Comparison of ENCODE assay signal across 18 cellular contexts in the genomic region with DNA sequence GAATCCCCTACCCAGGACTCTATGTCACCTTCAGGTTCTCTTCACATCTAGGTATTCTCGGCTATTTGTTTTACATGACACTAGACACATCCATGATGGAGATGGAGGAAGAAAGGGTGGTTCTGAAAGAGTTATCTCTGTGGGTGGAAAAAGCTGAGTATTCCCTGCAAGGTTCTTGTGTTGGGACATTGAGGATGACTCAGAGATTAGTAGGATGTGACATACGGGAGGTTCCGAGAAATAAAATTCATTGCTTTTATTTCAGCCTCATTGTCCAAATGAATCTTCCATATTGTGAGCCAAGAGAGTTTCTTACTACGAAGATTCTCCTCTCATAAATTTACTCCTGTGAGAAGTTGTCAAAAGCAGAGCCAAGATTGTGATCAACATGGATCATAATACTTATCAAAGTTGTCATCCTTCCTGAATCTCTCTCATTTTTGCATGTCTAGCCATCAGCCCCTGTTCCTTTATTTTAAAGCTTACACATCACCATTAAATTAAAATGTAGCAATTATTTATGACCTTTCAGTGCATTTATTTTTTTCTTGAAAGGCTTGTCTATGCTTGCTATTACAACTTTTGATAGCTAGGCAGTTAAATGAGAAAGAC.
A peak's percentile ranks its signal among the peaks of the same experiment; 100 is the strongest.
DNase-seq lines count a peak whose midpoint lies in the region; ATAC-seq, FAIRE-seq and TF ChIP-seq lines count a peak whose summit lies in the region.
"Had no signal": no experiment of that assay in that cellular context is flagged by ENCODE, and none has a peak within 500 bp of the region (broad histone marks: within the 10 kb centered on the region; RNA-seq: fewer than 3 reads in every experiment).

No MANE protein-coding gene starts in this region.

- DNase-seq in A549 (ENCODE audit: low read depth in 1 of 2, low spot score in 1 of 2) (no peak), GM23338 (ENCODE audit: low spot score) (no peak), RWPE2 (ENCODE audit: low spot score) (no peak), foreskin keratinocyte (peak; percentile 46 to 64), GM13976 (ENCODE audit: low spot score) (no peak)
- DNase-seq: 8988T, AML-193, Caco-2, GDM1, H9, NCI-H1092, NCI-H1694 treated with DMSO at 0.1 percent for 48 hours, PC-9 had no signal

- peak; percentile 13 for FAIRE-seq in A549 (lab: Jason Lieb, UNC)
- FAIRE-seq: HTR-8/SVneo, K562 had no signal

- CTCF ChIA-PET in A549 (lab: Yijun Ruan, JAX) = no interaction called here

- H3K27ac ChIP-seq in A549 (no peak overlapping the region), GM23338 (ENCODE audit: low read depth) (no peak overlapping the region), RWPE2 (ENCODE audit: poor library complexity, severe bottlenecking) (peak overlapping the region; percentile 55), foreskin keratinocyte (peak overlapping the region; percentile 76)
- H3K27ac ChIP-seq: PC-9 had no signal

- H4K20me1 ChIP-seq in GM23338 (replicated peaks; ENCODE audit: insufficient read depth) = no peaks in the 10 kb centered on the region

- WGBS in A549 (ENCODE audit: missing lambda C conversion rate) = 78% methylated on average over 4 of the region's 4 CpGs

- H3K27ac Mint-ChIP-seq in GM23338 = peak overlapping the region; percentile 14; the same call in 1 of the 2 replicates

- TF ChIP-seq RAD21 in A549 (conservative IDR thresholded peaks at IDR 0.05 in 1 of 2, IDR thresholded peaks at IDR 0.05 in 1 of 2) = no peak

- no peaks in the 10 kb centered on the region for H3K27me3 Mint-ChIP-seq in GM23338 (ENCODE audit: insufficient read depth, low read depth, poor library complexity)

- H3K79me2 ChIP-seq in GM23338 (replicated peaks; ENCODE audit: insufficient read depth) = no peaks in the 10 kb centered on the region

- no peaks in the 10 kb centered on the region for H3K27me3 ChIP-seq in GM23338 (ENCODE audit: insufficient read depth)
- no peaks in the 10 kb centered on the region for H3K27me3 ChIP-seq in RWPE2 (ENCODE audit: insufficient read depth, poor library complexity, severe bottlenecking)
- no peaks in the 10 kb centered on the region for H3K27me3 ChIP-seq in foreskin keratinocyte

- H3F3A ChIP-seq in GM23338 (replicated peaks; ENCODE audit: low read depth) = no peaks in the 10 kb centered on the region

- H3K4me2 ChIP-seq in A549 (no peak overlapping the region), GM23338 (no peak overlapping the region)
- H3K4me2 ChIP-seq: PC-9 had no signal

- ATAC-seq in A549 (no peak), GM23338 (no peak), RWPE2 (ENCODE audit: low read depth) (no peak), foreskin keratinocyte (peak; percentile 32), GM18519 (IDR thresholded peaks at IDR 0.05; ENCODE audit: low FRiP score, unreplicated experiment) (no peak), HG03460 (IDR thresholded peaks at IDR 0.05; ENCODE audit: unreplicated experiment) (no peak), HG03442 (IDR thresholded peaks at IDR 0.05; ENCODE audit: unreplicated experiment) (no peak)
- ATAC-seq: K562 had no signal

- peaks cover 10% of the 10 kb centered on the region; the same call in 2 of the 3 replicates for H3K4me1 Mint-ChIP-seq in GM23338

- in situ Hi-C loops in GM13976 (cut with MboI; ENCODE audit: low sequenced_read_pairs, unreplicated experiment) = no loop called here

- TF ChIP-seq POLR2A in A549 (IDR thresholded peaks at IDR 0.05; ENCODE audit: low read length) = no peak

- H3K36me3 ChIP-seq in GM23338 (ENCODE audit: insufficient read depth) = no peaks in the 10 kb centered on the region
- H3K36me3 ChIP-seq in RWPE2 (ENCODE audit: low read depth) = no peaks in the 10 kb centered on the region

- H3K9me2 ChIP-seq in GM23338 (ENCODE audit: insufficient read depth) = no peaks in the 10 kb centered on the region

- no peak overlapping the region for H3K4me3 ChIP-seq in A549
- no peak overlapping the region for H3K4me3 ChIP-seq in GM23338
- H3K4me3 ChIP-seq in RWPE2 (ENCODE audit: severe bottlenecking) = no peak overlapping the region
- H3K4me3 ChIP-seq: K562, PC-9 had no signal

- no peak for TF ChIP-seq EP300 in A549 (IDR thresholded peaks at IDR 0.05)

- H3K9me3 ChIP-seq in A549 (no peaks in the 10 kb centered on the region), RWPE2 (ENCODE audit: severe bottlenecking) (no peaks in the 10 kb centered on the region)
- H3K9me3 ChIP-seq: Caco-2 had no signal

- TF ChIP-seq CTCF in A549 (IDR thresholded peaks at IDR 0.05) (no peak), GM23338 (conservative IDR thresholded peaks at IDR 0.05; ENCODE audit: low read depth in 2 of 2) (no peak), RWPE2 (IDR thresholded peaks at IDR 0.05; ENCODE audit: poor library complexity, severe bottlenecking) (no peak), foreskin keratinocyte (conservative IDR thresholded peaks at IDR 0.05) (no peak), GM13976 (IDR thresholded peaks at IDR 0.05; ENCODE audit: borderline replicate concordance, control extremely low read depth, extremely low read depth, insufficient read depth, missing control alignments) (no peak)

- H3K4me1 ChIP-seq in A549 (peaks cover 2% of the 10 kb centered on the region; the same call in 1 of the 3 replicates), GM23338 (ENCODE audit: insufficient read depth) (no peaks in the 10 kb centered on the region), RWPE2 (ENCODE audit: insufficient read depth, poor library complexity, severe bottlenecking) (peaks cover 22% of the 10 kb centered on the region), foreskin keratinocyte (peaks cover 33% of the 10 kb centered on the region)
- H3K4me1 ChIP-seq: Caco-2 had no signal

- POLR2A ChIA-PET in A549 (lab: Yijun Ruan, JAX) = no interaction called here

- no peaks in the 10 kb centered on the region for H3K9me3 Mint-ChIP-seq in GM23338
- H3K9me3 Mint-ChIP-seq: H9 had no signal

- no peaks in the 10 kb centered on the region for H3K36me3 Mint-ChIP-seq in GM23338 (ENCODE audit: low read depth)

- H3K4me3 Mint-ChIP-seq in GM23338 = no peak overlapping the region
- H3K4me3 Mint-ChIP-seq: H9 had no signal

- no peak overlapping the region for H2AFZ ChIP-seq in GM23338
- H2AFZ ChIP-seq: PC-9 had no signal

TF ChIP-seq in A549, 52 proteins besides CTCF, POLR2A, EP300 and RAD21:
- TF ChIP-seq BCL3 (IDR thresholded peaks at IDR 0.05) = no peak

TF ChIP-seq in GM23338, 12 proteins besides CTCF, POLR2A, EP300 and RAD21 (continues in another document):
- TF ChIP-seq EZH2 (IDR thresholded peaks at IDR 0.05; ENCODE audit: low read depth, unreplicated experiment) (no peak), ZNF114 (CRISPR knock-in tag; IDR thresholded peaks at IDR 0.05) (no peak), ZNF331 (CRISPR knock-in tag; IDR thresholded peaks at IDR 0.05; ENCODE audit: low read depth) (no peak), EZH2phosphoT487 (IDR thresholded peaks at IDR 0.05; ENCODE audit: unreplicated experiment) (no peak), STAT1 (IDR thresholded peaks at IDR 0.05; ENCODE audit: unreplicated experiment) (no peak), NANOG (IDR thresholded peaks at IDR 0.05; ENCODE audit: borderline replicate concordance) (no peak), CREB1 (CRISPR knock-in tag; IDR thresholded peaks at IDR 0.05; ENCODE audit: low read depth) (no peak), POLR2AphosphoS5 (IDR thresholded peaks at IDR 0.05; ENCODE audit: low read depth) (no peak)
- TF ChIP-seq, protein P1, sequence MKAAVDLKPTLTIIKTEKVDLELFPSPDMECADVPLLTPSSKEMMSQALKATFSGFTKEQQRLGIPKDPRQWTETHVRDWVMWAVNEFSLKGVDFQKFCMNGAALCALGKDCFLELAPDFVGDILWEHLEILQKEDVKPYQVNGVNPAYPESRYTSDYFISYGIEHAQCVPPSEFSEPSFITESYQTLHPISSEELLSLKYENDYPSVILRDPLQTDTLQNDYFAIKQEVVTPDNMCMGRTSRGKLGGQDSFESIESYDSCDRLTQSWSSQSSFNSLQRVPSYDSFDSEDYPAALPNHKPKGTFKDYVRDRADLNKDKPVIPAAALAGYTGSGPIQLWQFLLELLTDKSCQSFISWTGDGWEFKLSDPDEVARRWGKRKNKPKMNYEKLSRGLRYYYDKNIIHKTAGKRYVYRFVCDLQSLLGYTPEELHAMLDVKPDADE (IDR thresholded peaks at IDR 0.05) = no peak
- TF ChIP-seq, protein P2, sequence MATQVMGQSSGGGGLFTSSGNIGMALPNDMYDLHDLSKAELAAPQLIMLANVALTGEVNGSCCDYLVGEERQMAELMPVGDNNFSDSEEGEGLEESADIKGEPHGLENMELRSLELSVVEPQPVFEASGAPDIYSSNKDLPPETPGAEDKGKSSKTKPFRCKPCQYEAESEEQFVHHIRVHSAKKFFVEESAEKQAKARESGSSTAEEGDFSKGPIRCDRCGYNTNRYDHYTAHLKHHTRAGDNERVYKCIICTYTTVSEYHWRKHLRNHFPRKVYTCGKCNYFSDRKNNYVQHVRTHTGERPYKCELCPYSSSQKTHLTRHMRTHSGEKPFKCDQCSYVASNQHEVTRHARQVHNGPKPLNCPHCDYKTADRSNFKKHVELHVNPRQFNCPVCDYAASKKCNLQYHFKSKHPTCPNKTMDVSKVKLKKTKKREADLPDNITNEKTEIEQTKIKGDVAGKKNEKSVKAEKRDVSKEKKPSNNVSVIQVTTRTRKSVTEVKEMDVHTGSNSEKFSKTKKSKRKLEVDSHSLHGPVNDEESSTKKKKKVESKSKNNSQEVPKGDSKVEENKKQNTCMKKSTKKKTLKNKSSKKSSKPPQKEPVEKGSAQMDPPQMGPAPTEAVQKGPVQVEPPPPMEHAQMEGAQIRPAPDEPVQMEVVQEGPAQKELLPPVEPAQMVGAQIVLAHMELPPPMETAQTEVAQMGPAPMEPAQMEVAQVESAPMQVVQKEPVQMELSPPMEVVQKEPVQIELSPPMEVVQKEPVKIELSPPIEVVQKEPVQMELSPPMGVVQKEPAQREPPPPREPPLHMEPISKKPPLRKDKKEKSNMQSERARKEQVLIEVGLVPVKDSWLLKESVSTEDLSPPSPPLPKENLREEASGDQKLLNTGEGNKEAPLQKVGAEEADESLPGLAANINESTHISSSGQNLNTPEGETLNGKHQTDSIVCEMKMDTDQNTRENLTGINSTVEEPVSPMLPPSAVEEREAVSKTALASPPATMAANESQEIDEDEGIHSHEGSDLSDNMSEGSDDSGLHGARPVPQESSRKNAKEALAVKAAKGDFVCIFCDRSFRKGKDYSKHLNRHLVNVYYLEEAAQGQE (IDR thresholded peaks at IDR 0.05; ENCODE audit: unreplicated experiment) = no peak

Comparison
In these comparisons a context has a peak if more than half of its experiments do, and no peak if none do; other contexts are left out.
1. DNase-seq: peak in foreskin keratinocyte (2 of 2); none in A549 (0 of 2), GM23338 (single experiment), RWPE2 (single experiment) and GM13976 (single experiment).
2. H3K27ac ChIP-seq: peak in RWPE2 (single experiment) and foreskin keratinocyte (single experiment); none in A549 (0 of 2) and GM23338 (single experiment).